ENCODE assay signal across 13 cellular contexts in genomic region chr14:37587881-37588666, GRCh38. TPM values are rescaled to one million over a fixed set of nuclear protein-coding genes. Genes with fewer than 3 reads are reported as not detected.
A peak's percentile ranks its signal among the peaks of the same experiment; 100 is the strongest.
DNase-seq lines count a peak whose midpoint lies in the region; ATAC-seq, FAIRE-seq and TF ChIP-seq lines count a peak whose summit lies in the region.
"Had no signal": no experiment of that assay in that cellular context is flagged by ENCODE, and none has a peak within 500 bp of the region (broad histone marks: within the 10 kb centered on the region; RNA-seq: fewer than 3 reads in every experiment).

No MANE protein-coding gene starts in this region.

- no peak overlapping the region for H2AFZ ChIP-seq in ACC112 (ENCODE audit: low read length, unreplicated experiment)

- H3K4me3 ChIP-seq in ACC112 (ENCODE audit: low read depth, low read length), result peak overlapping the region; percentile 36; the same call in 1 of the 2 replicates
- peak overlapping the region; percentile 52 for H3K4me3 ChIP-seq in HUES64 (ENCODE audit: low read length)
- peak overlapping the region; percentile 49 for H3K4me3 ChIP-seq in bronchial epithelial cell (ENCODE audit: low read depth, low read length)
- H3K4me3 ChIP-seq in mucosa of descending colon, result peak overlapping the region; percentile 14

- peak overlapping the region; percentile 35; the same call in 1 of the 2 replicates for H3K9ac ChIP-seq in HUES64 (ENCODE audit: low read depth, low read length)

- intact Hi-C loops in mucosa of descending colon (cut with DNase I, micrococcal nuclease), result loop anchor here in 1 of 2 donors (5.0 kb wide), 1 partner anchor 166 kb away; no protein-coding TSS in a partner anchor

- H3K4me1 ChIP-seq in ACC112 (ENCODE audit: control insufficient read depth, insufficient read depth, low read length, unreplicated experiment) (peaks cover 7% of the 10 kb centered on the region), HUES64 (ENCODE audit: insufficient read depth, low read length) (peaks cover 38% of the 10 kb centered on the region), mucosa of descending colon (ENCODE audit: low read depth) (peaks cover 9% of the 10 kb centered on the region)

- DNase-seq in bronchial epithelial cell (ENCODE audit: low read depth), result peak; percentile 26
- DNase-seq in mucosa of descending colon, result peak in 2 of 3 donors; percentile 36 to 58
- no peak for DNase-seq in hippocampal formation (lab: John Stamatoyannopoulos, UW)
- DNase-seq in mesenteric fat pad (ENCODE audit: low spot score), result no peak
- DNase-seq in NCI-H128 (lab: John Stamatoyannopoulos, UW; ENCODE audit: unreplicated experiment), result no peak
- no peak for DNase-seq in activated naive CD4-positive, alpha-beta T cell (lab: John Stamatoyannopoulos, UW)
- DNase-seq: activated CD4-positive, alpha-beta T cell treated with anti-CD3 and anti-CD28 coated beads, Interleukin-2, amount 50 U/mL, for 4 hours; CD4-positive, alpha-beta T cell; Karpas-422; spleen; stimulated activated naive CD8-positive, alpha-beta T cell treated with anti-CD3 and anti-CD28 coated beads, Interleukin-15, Interleukin-2, amounts not matched to agents 100 U/mL and 50 U/mL, for 24 hours had no signal

- ATAC-seq in mucosa of descending colon, result no peak
- ATAC-seq: stimulated activated naive CD8-positive, alpha-beta T cell treated with anti-CD3 and anti-CD28 coated beads, Interleukin-15, Interleukin-2, amounts not matched to agents 100 U/mL and 50 U/mL, for 24 hours had no signal

- no peak for FAIRE-seq in bronchial epithelial cell (lab: Jason Lieb, UNC)

- no peaks in the 10 kb centered on the region for H3K79me2 ChIP-seq in ACC112 (ENCODE audit: control insufficient read depth, insufficient read depth, low read length, unreplicated experiment)

- H3K27me3 ChIP-seq in ACC112 (ENCODE audit: insufficient read depth, low read length) (peaks cover 100% of the 10 kb centered on the region), HUES64 (ENCODE audit: insufficient read depth, low read length) (peaks cover 100% of the 10 kb centered on the region), bronchial epithelial cell (ENCODE audit: control insufficient read depth, insufficient read depth, low read length) (no peaks in the 10 kb centered on the region)

- TF ChIP-seq CTCF in bronchial epithelial cell (IDR thresholded peaks at IDR 0.05; ENCODE audit: insufficient read depth, low read length, severe bottlenecking), result peak; percentile 0
- TF ChIP-seq CTCF in mucosa of descending colon (IDR thresholded peaks at IDR 0.05), result no peak

- WGBS in HUES64, result under 1% methylated on average over 62 of the region's 63 CpGs

- H3K9me3 ChIP-seq in HUES64 (ENCODE audit: insufficient read depth, low read depth, low read length) (no peaks in the 10 kb centered on the region), mucosa of descending colon (no peaks in the 10 kb centered on the region)

- H3K36me3 ChIP-seq in ACC112 (ENCODE audit: insufficient read depth, low read length), result no peaks in the 10 kb centered on the region
- no peaks in the 10 kb centered on the region for H3K36me3 ChIP-seq in HUES64 (ENCODE audit: insufficient read depth, low read length)
- H3K36me3 ChIP-seq in bronchial epithelial cell (ENCODE audit: control insufficient read depth, insufficient read depth, low read length), result no peaks in the 10 kb centered on the region
- H3K36me3 ChIP-seq in mucosa of descending colon (ENCODE audit: low read depth), result no peaks in the 10 kb centered on the region
- H3K36me3 ChIP-seq: spleen had no signal

- H3K27ac ChIP-seq in ACC112 (ENCODE audit: low read depth, low read length) (no peak overlapping the region), HUES64 (ENCODE audit: low read depth, low read length) (peak overlapping the region; percentile 75; the same call in 1 of the 2 replicates)
- H3K27ac ChIP-seq: spleen had no signal

RNA-seq across cellular contexts. Expression of gene FOXA1, which starts 7.0 kb away (rescaled TPM):
- polyA plus RNA-seq in HUES64 (2013, experiment 1 of 2), result 0.60 TPM
- 0.82 TPM for polyA plus RNA-seq in HUES64 (2013, experiment 2 of 2)
- total RNA-seq in bronchial epithelial cell, result 4.9 and 5.3 TPM in 2 replicates
- 10 to 100 TPM; 21.1 to 73.3 (median 64.5) TPM for total RNA-seq in mucosa of descending colon
- not detected for total RNA-seq in mesenteric fat pad
- total RNA-seq: CD4-positive, alpha-beta T cell; spleen had no signal
- polyA plus RNA-seq: spleen had no signal

RNA-seq across cellular contexts. Expression of gene TTC6, which starts 7.4 kb away (rescaled TPM):
- not detected for polyA plus RNA-seq in HUES64 (2013, experiment 1 of 2)
- 0.57 TPM for polyA plus RNA-seq in HUES64 (2013, experiment 2 of 2)
- total RNA-seq in bronchial epithelial cell (0.53 and 1.2 TPM in 2 replicates), mucosa of descending colon (1 to 10 TPM; 1.7 to 9.2 (median 4.8) TPM), mesenteric fat pad (not detected)
- total RNA-seq: CD4-positive, alpha-beta T cell; spleen had no signal
- polyA plus RNA-seq: spleen had no signal

Comparison
In these comparisons a context has a peak if more than half of its experiments do, and no peak if none do; other contexts are left out.
1. DNase-seq: peak in bronchial epithelial cell (single experiment) and mucosa of descending colon (2 of 3); none in hippocampal formation (0 of 2), mesenteric fat pad (single experiment), NCI-H128 (single experiment) and activated naive CD4-positive, alpha-beta T cell (0 of 4).
2. Peak in every context shown above with its lines, with median percentiles within 50 percentile points of each other: H3K4me3 ChIP-seq.